8 cellular contexts compared by ENCODE assay signal in genomic region chr18:8654482-8655451, GRCh38. TPM values are rescaled to one million over a fixed set of nuclear protein-coding genes. Genes with fewer than 3 reads are reported as not detected.
DNase-seq lines count a peak whose midpoint lies in the region; ATAC-seq lines count a peak whose summit lies in the region.

No MANE protein-coding gene starts in this region.

- DNase-seq in NCI-H1092 treated with DMSO at 0.1 percent for 48 hours (lab: John Stamatoyannopoulos, UW) = peak; percentile 35
- DNase-seq in NCI-H1092 (lab: John Stamatoyannopoulos, UW) = no peak
- DNase-seq in NCI-H146 treated with DMSO at 0.1 percent for 48 hours (lab: John Stamatoyannopoulos, UW; ENCODE audit: unreplicated experiment) = peak; percentile 67
- peak; percentile 39 for DNase-seq in astrocyte of the hippocampus (ENCODE audit: low read depth, low spot score)
- DNase-seq in left lobe of liver (ENCODE audit: low spot score) = no peak

- ATAC-seq in left lobe of liver = peak; percentile 78
- ATAC-seq in HG03045 (IDR thresholded peaks at IDR 0.05; ENCODE audit: unreplicated experiment) = no peak
- no peak for ATAC-seq in GM18502 (IDR thresholded peaks at IDR 0.05; ENCODE audit: poor library complexity, unreplicated experiment)
- no peak for ATAC-seq in HG03025 (IDR thresholded peaks at IDR 0.05; ENCODE audit: low FRiP score, unreplicated experiment)

RNA-seq across cellular contexts. Expression of gene RAB12, which starts 45.5 kb away (rescaled TPM):
- total RNA-seq in left lobe of liver = 16.8 TPM

RNA-seq across cellular contexts. Expression of gene MTCL1, which starts 50.6 kb away (rescaled TPM):
- total RNA-seq in left lobe of liver = 2.5 TPM

Comparison
In these comparisons a context has a peak if more than half of its experiments do, and no peak if none do; other contexts are left out.
1. DNase-seq: peak in NCI-H1092 treated with DMSO at 0.1 percent for 48 hours (single experiment), NCI-H146 treated with DMSO at 0.1 percent for 48 hours (single experiment) and astrocyte of the hippocampus (single experiment); none in NCI-H1092 (single experiment) and left lobe of liver (single experiment).